ENCODE assay signal across 34 cellular contexts in genomic region chr6:36629792-36630191, GRCh38. TPM values are rescaled to one million over a fixed set of nuclear protein-coding genes. Genes with fewer than 3 reads are reported as not detected.
A peak's percentile ranks its signal among the peaks of the same experiment; 100 is the strongest.
DNase-seq lines count a peak whose midpoint lies in the region; ATAC-seq, FAIRE-seq and TF ChIP-seq lines count a peak whose summit lies in the region.
"Had no signal": no experiment of that assay in that cellular context is flagged by ENCODE, and none has a peak within 500 bp of the region (broad histone marks: within the 10 kb centered on the region; RNA-seq: fewer than 3 reads in every experiment).

No MANE protein-coding gene starts in this region.

- TF ChIP-seq CTCF in CD14-positive monocyte (IDR thresholded peaks at IDR 0.05) (no peak), GM12878 (IDR thresholded peaks at IDR 0.05 in 2 of 3, conservative IDR thresholded peaks at IDR 0.05 in 1 of 3; ENCODE audit: control insufficient read depth in 2 of 3, extremely low read depth in 1 of 3, insufficient read depth in 1 of 3, low read depth in 3 of 3, low read length in 3 of 3) (no peak), thoracic aorta (IDR thresholded peaks at IDR 0.05) (no peak)

- CTCF ChIA-PET in GM12878 (lab: Yijun Ruan, JAX), result interaction anchor here (1.1 to 3.7 kb wide), 4 partner anchors 13 to 129 kb away, joined by 3 to 27 read pairs (median 17); partner anchors contain the start of gene CDKN1A

- H3K4me3 ChIP-seq in GM12878, result no peak overlapping the region
- H3K4me3 ChIP-seq in mesenchymal stem cell (ENCODE audit: insufficient read depth in 1 of 2, low read depth in 1 of 2, low read length in 2 of 2), result no peak overlapping the region
- no peak overlapping the region for H3K4me3 ChIP-seq in thoracic aorta
- H3K4me3 ChIP-seq: cardiac muscle cell, K562, SJSA1, smooth muscle cell had no signal

- H3K27me3 ChIP-seq in GM12878 (replicated peaks in 1 of 2; ENCODE audit: control insufficient read depth in 2 of 2, insufficient read depth in 2 of 2, low read length in 1 of 2) (no peaks in the 10 kb centered on the region), mesenchymal stem cell (ENCODE audit: control insufficient read depth in 1 of 2, insufficient read depth in 1 of 2, low read length in 2 of 2) (no peaks in the 10 kb centered on the region), thoracic aorta (replicated peaks; ENCODE audit: insufficient read depth) (no peaks in the 10 kb centered on the region)
- H3K27me3 ChIP-seq: cardiac muscle cell, foreskin keratinocyte, SJSA1 had no signal

- no peak overlapping the region for H3K18ac ChIP-seq in mesenchymal stem cell (ENCODE audit: low read depth in 1 of 2, low read length in 2 of 2)

- H3K79me1 ChIP-seq in mesenchymal stem cell (replicated peaks; ENCODE audit: low read length, poor library complexity, severe bottlenecking), result peaks cover 4% of the 10 kb centered on the region

- H2AFZ ChIP-seq in GM12878 (ENCODE audit: control insufficient read depth, low read depth, low read length), result no peak overlapping the region
- H2AFZ ChIP-seq in mesenchymal stem cell (ENCODE audit: low read depth, low read length), result no peak overlapping the region

- intact Hi-C loops in CD14-positive monocyte (cut with micrococcal nuclease), result no loop called here
- intact Hi-C loops in GM12878 (cut with micrococcal nuclease; ENCODE audit: unreplicated experiment), result loop anchor here (2.0 to 10.0 kb wide), 2 partner anchors 21 to 225 kb away; no protein-coding TSS in a partner anchor

- ATAC-seq in GM12878 (no peak), thoracic aorta (ENCODE audit: insufficient number of reproducible peaks, low FRiP score, low read depth) (no peak), GM18517 (IDR thresholded peaks at IDR 0.05; ENCODE audit: unreplicated experiment) (no peak)
- ATAC-seq: foreskin keratinocyte, K562, WTC11 had no signal

- no peaks in the 10 kb centered on the region for H3K79me2 ChIP-seq in GM12878 (ENCODE audit: control insufficient read depth, insufficient read depth, low read length)

- no peak overlapping the region for H3K23ac ChIP-seq in mesenchymal stem cell (ENCODE audit: low read length in 2 of 2)

- H3K9me3 ChIP-seq in GM12878 (replicated peaks; ENCODE audit: control insufficient read depth, insufficient read depth, low read length), result no peaks in the 10 kb centered on the region
- H3K9me3 ChIP-seq in mesenchymal stem cell (ENCODE audit: control insufficient read depth, low read length), result no peaks in the 10 kb centered on the region
- no peaks in the 10 kb centered on the region for H3K9me3 ChIP-seq in thoracic aorta
- H3K9me3 ChIP-seq: SJSA1 had no signal

- no peak overlapping the region for H3K4ac ChIP-seq in mesenchymal stem cell (ENCODE audit: low read depth in 1 of 2, low read length in 2 of 2)

- H3K9ac ChIP-seq in GM12878 (ENCODE audit: control insufficient read depth, insufficient read depth, low read length), result no peak overlapping the region
- no peak overlapping the region for H3K9ac ChIP-seq in mesenchymal stem cell (ENCODE audit: low read length)

- SMC1A ChIA-PET in GM12878 (lab: Charles Lee; ENCODE audit: uncharacterized antibody, unreplicated experiment), result interaction anchor here (1.1 to 4.1 kb wide), 9 partner anchors 13 to 129 kb away, joined by 3 to 25 read pairs (median 11); no protein-coding TSS in a partner anchor

- DNase-seq in CD14-positive monocyte (ENCODE audit: low spot score) (no peak), GM12878 (ENCODE audit: low read depth, low spot score) (no peak), mesenchymal stem cell (no peak), thoracic aorta (ENCODE audit: low spot score) (no peak), AG08395 (ENCODE audit: low spot score) (no peak), COR-L47 (lab: John Stamatoyannopoulos, UW) (no peak)
- DNase-seq in stimulated activated CD4-positive, alpha-beta T cell treated with anti-CD3 and anti-CD28 coated beads, Interleukin-2, amount 100 ng/mL, for 48 hours, result no peak
- DNase-seq: activated CD4-positive, alpha-beta T cell treated with anti-CD3 and anti-CD28 coated beads, Interleukin-2, amount 50 U/mL, for 1 hour; activated gamma-delta T cell treated with Interleukin-2 at 50 U/mL for 16 hours; activated naive CD8-positive, alpha-beta T cell treated with anti-CD3 and anti-CD28 coated beads, Interleukin-2, amount 10 ng/mL, durations not matched to agents 7 days and 5 days; activated T-cell treated with anti-CD3 and anti-CD28 coated beads, Interleukin-2, amount 50 U/mL, for 1 hour; cortex of kidney; endodermal cell; foreskin keratinocyte; H7; mammary epithelial cell; NCI-H1092; NCI-H1694 treated with DMSO at 0.1 percent for 48 hours; NCI-H510A; nephron progenitor cell; retina; RPMI8226; substantia nigra; T1000 had no signal

- H3K36me3 Mint-ChIP-seq in CD14-positive monocyte, result peaks cover 0 to 2% of the 10 kb centered on the region in 2 donors
- H3K36me3 Mint-ChIP-seq: activated naive CD8-positive, alpha-beta T cell treated with anti-CD3 and anti-CD28 coated beads, Interleukin-2, amount 10 ng/mL, durations not matched to agents 7 days and 5 days; WTC11 had no signal

- H3K14ac ChIP-seq in mesenchymal stem cell (ENCODE audit: low read length in 2 of 2), result no peak overlapping the region

- H3K27ac ChIP-seq in GM12878 (ENCODE audit: control insufficient read depth, insufficient read depth) (peak overlapping the region; percentile 47), mesenchymal stem cell (ENCODE audit: low read length, poor library complexity, severe bottlenecking) (no peak overlapping the region), thoracic aorta (peak overlapping the region; percentile 74 to 89)
- H3K27ac ChIP-seq: cardiac muscle cell, foreskin keratinocyte, SJSA1 had no signal

- H2BK120ac ChIP-seq in mesenchymal stem cell (ENCODE audit: low read depth, low read length), result no peak overlapping the region

- H2BK5ac ChIP-seq in mesenchymal stem cell (ENCODE audit: low read depth, low read length, poor library complexity, severe bottlenecking), result no peak overlapping the region

- no peak overlapping the region for H4K8ac ChIP-seq in mesenchymal stem cell (ENCODE audit: low read length)

- H2BK15ac ChIP-seq in mesenchymal stem cell (ENCODE audit: low read depth, poor library complexity, severe bottlenecking), result no peak overlapping the region

- no peak overlapping the region for H3K4me3 Mint-ChIP-seq in CD14-positive monocyte
- H3K4me3 Mint-ChIP-seq: activated naive CD8-positive, alpha-beta T cell treated with anti-CD3 and anti-CD28 coated beads, Interleukin-2, amount 10 ng/mL, durations not matched to agents 7 days and 5 days; B cell; endodermal cell; nephron progenitor cell; WTC11 had no signal

- RAD21 ChIA-PET in GM12878 (lab: Charles Lee; ENCODE audit: unreplicated experiment), result interaction anchor here (0.9 to 2.6 kb wide), 6 partner anchors 13 to 50 kb away, joined by 3 to 24 read pairs (median 14); partner anchors contain the start of gene CDKN1A

- peak overlapping the region; percentile 26 for H2AK5ac ChIP-seq in mesenchymal stem cell (ENCODE audit: low read length, severe bottlenecking)

- H3K9me3 Mint-ChIP-seq in CD14-positive monocyte, result peaks cover 0 to 2% (median 0%) of the 10 kb centered on the region in 7 donors
- H3K9me3 Mint-ChIP-seq: activated naive CD8-positive, alpha-beta T cell treated with anti-CD3 and anti-CD28 coated beads, Interleukin-2, amount 10 ng/mL, durations not matched to agents 7 days and 5 days; endodermal cell; nephron progenitor cell; WTC11 had no signal

- no peak for FAIRE-seq in GM12878 (lab: Jason Lieb, UNC)
- FAIRE-seq: GM12891, HTR-8/SVneo, K562, urothelium cell line had no signal

- peaks cover 36% of the 10 kb centered on the region for H3K4me1 Mint-ChIP-seq in CD14-positive monocyte
- H3K4me1 Mint-ChIP-seq: endodermal cell had no signal

- H3K36me3 ChIP-seq in GM12878 (ENCODE audit: control insufficient read depth in 2 of 2, insufficient read depth in 2 of 2, low read length in 1 of 2) (no peaks in the 10 kb centered on the region), mesenchymal stem cell (ENCODE audit: control insufficient read depth in 1 of 2, insufficient read depth in 2 of 2, low read depth in 1 of 2, low read length in 2 of 2) (no peaks in the 10 kb centered on the region), thoracic aorta (no peaks in the 10 kb centered on the region)
- H3K36me3 ChIP-seq: cardiac muscle cell, SJSA1 had no signal

- no peak overlapping the region for H2BK12ac ChIP-seq in mesenchymal stem cell (ENCODE audit: low read length in 2 of 2)

- no peak for TF ChIP-seq EP300 in GM12878 (IDR thresholded peaks at IDR 0.05; ENCODE audit: borderline replicate concordance in 1 of 2, control insufficient read depth in 1 of 2, low read depth in 2 of 2, low read length in 2 of 2)

- H4K91ac ChIP-seq in mesenchymal stem cell (ENCODE audit: low read length), result no peak overlapping the region

- peaks cover 2 to 5% (median 3%) of the 10 kb centered on the region in 3 donors for H3K27me3 Mint-ChIP-seq in CD14-positive monocyte (ENCODE audit: low read depth in 3 of 3)
- H3K27me3 Mint-ChIP-seq: B cell had no signal

- BruUV-seq in GM12878 (replicated peaks; lab: Mats Ljungman, UMichigan), result no TSS peak

- 0 out of 2 replicates have a peak overlapping the region, but pooled peaks have one; percentile 1 for H3K4me2 ChIP-seq in GM12878 (ENCODE audit: control insufficient read depth, insufficient read depth)
- H3K4me2 ChIP-seq in mesenchymal stem cell (ENCODE audit: low read length, poor library complexity, severe bottlenecking), result no peak overlapping the region
- H3K4me2 ChIP-seq: smooth muscle cell had no signal

- H4K20me1 ChIP-seq in GM12878 (ENCODE audit: control insufficient read depth, insufficient read depth), result no peaks in the 10 kb centered on the region

- no peak for TF ChIP-seq RAD21 in GM12878 (IDR thresholded peaks at IDR 0.05; ENCODE audit: insufficient read depth, low read depth, low read length)

- POLR2A ChIA-PET in GM12878 (lab: Charles Lee), result interaction anchor here (0.6 to 3.4 kb wide), 8 partner anchors 11 to 1987 kb away, joined by 3 to 31 read pairs (median 7); partner anchors contain the start of gene CDKN1A

- H3K27ac Mint-ChIP-seq in CD14-positive monocyte, result peak overlapping the region; percentile 91 to 98 (median 96)
- H3K27ac Mint-ChIP-seq: endodermal cell had no signal

- H3K4me1 ChIP-seq in GM12878 (ENCODE audit: control insufficient read depth, insufficient read depth, low read length), result peaks cover 34% of the 10 kb centered on the region
- H3K4me1 ChIP-seq in mesenchymal stem cell (ENCODE audit: control insufficient read depth, insufficient read depth, low read depth, low read length), result peaks cover 29% of the 10 kb centered on the region
- H3K4me1 ChIP-seq in thoracic aorta (ENCODE audit: control insufficient read depth in 1 of 2, low read depth in 2 of 2), result peaks cover 40 to 58% of the 10 kb centered on the region in 2 donors

- in situ Hi-C loops in GM12878 (cut with MboI), result no loop called here

- TF ChIP-seq POLR2A in GM12878 (IDR thresholded peaks at IDR 0.05; ENCODE audit: low read depth, low read length), result no peak

- WGBS in GM12878 (ENCODE audit: insufficient coverage, insufficient replicate concordance, low lambda C conversion rate, missing lambda C conversion rate), result 70% methylated on average over 11 of the region's 11 CpGs
- 94% methylated on average over 10 of the region's 11 CpGs for WGBS in mesenchymal stem cell

RNA-seq across cellular contexts. Expression of gene SRSF3, which starts 35.6 kb away (rescaled TPM):
- polyA plus RNA-seq in CD14-positive monocyte, result 100 to 1,000 TPM; 297 to 341 TPM
- 206 and 241 TPM in 2 replicates for total RNA-seq in GM12878 (2013; cell fraction: nucleolus; rRNA removed)
- total RNA-seq in GM12878 (2014; rRNA removed), result 195 and 229 TPM in 2 replicates
- 240 and 256 TPM in 2 replicates for total RNA-seq in GM12878 (2014; rRNA removed; fragmentation: Illumina TruSeq; extraction: Trizol)
- 456 and 467 TPM in 2 replicates for total RNA-seq in GM12878 (2021)
- polyA plus RNA-seq in GM12878 (2011; ENCODE audit: low read depth), result 111 TPM
- 499 and 606 TPM in 2 replicates for polyA plus RNA-seq in GM12878 (2011; rRNA removed)
- 365 and 371 TPM in 2 replicates for polyA plus RNA-seq in GM12878 (2011; cell fraction: cytosol; rRNA removed)
- polyA plus RNA-seq in GM12878 (2011; cell fraction: nucleus; rRNA removed), result 363 and 479 TPM in 2 replicates
- 225 and 308 TPM in 2 replicates for polyA plus RNA-seq in GM12878 (2012)
- 314 and 338 TPM in 2 replicates for polyA plus RNA-seq in GM12878 (2014; fragmentation: Illumina TruSeq; extraction: Trizol)
- polyA plus RNA-seq in GM12878 (2014; fragmentation: Nextera tagmentation; extraction: Ambion mirVana), result 1,000 to 10,000 TPM in 1 of 2 experiments, 100 to 1,000 TPM in 1; 971 to 1,377 TPM
- polyA plus RNA-seq in GM12878 (2014; rRNA removed), result 482 and 486 TPM in 2 replicates
- polyA plus RNA-seq in GM12878 (2016; fragmentation: Nextera tagmentation; extraction: Ambion mirVana), result 100 to 1,000 TPM; 569 to 577 TPM
- 211 and 244 TPM in 2 replicates for polyA minus RNA-seq in GM12878 (2011; rRNA and poly(A)+ RNA removed)
- polyA minus RNA-seq in GM12878 (2011; cell fraction: cytosol; rRNA and poly(A)+ RNA removed), result 69.4 and 86.1 TPM in 2 replicates
- polyA minus RNA-seq in GM12878 (2011; cell fraction: nucleus; rRNA and poly(A)+ RNA removed), result 133 and 210 TPM in 2 replicates
- polyA plus RNA-seq in mesenchymal stem cell (2013, experiment 1 of 2), result 146 TPM
- 152 TPM for polyA plus RNA-seq in mesenchymal stem cell (2013, experiment 2 of 2)
- 100 to 1,000 TPM in 1 of 2 donors, 10 to 100 TPM in 1; 88.5 to 120 TPM for total RNA-seq in thoracic aorta

RNA-seq across cellular contexts. Expression of gene CDKN1A, which starts 48.7 kb away (rescaled TPM):
- polyA plus RNA-seq in CD14-positive monocyte (100 to 1,000 TPM; 117 to 144 TPM), GM12878 (2011; rRNA removed) (103 and 200 TPM in 2 replicates), GM12878 (2014; fragmentation: Illumina TruSeq; extraction: Trizol) (154 and 232 TPM in 2 replicates), GM12878 (2014; fragmentation: Nextera tagmentation; extraction: Ambion mirVana) (10 to 100 TPM; 25.2 to 48.4 TPM), GM12878 (2014; rRNA removed) (330 and 358 TPM in 2 replicates), GM12878 (2016; fragmentation: Nextera tagmentation; extraction: Ambion mirVana) (100 to 1,000 TPM; 604 to 637 TPM)
- 98.4 and 111 TPM in 2 replicates for total RNA-seq in GM12878 (2013; cell fraction: nucleolus; rRNA removed)
- total RNA-seq in GM12878 (2014; rRNA removed) (186 and 198 TPM in 2 replicates), GM12878 (2014; rRNA removed; fragmentation: Illumina TruSeq; extraction: Trizol) (139 and 144 TPM in 2 replicates), GM12878 (2021) (315 and 321 TPM in 2 replicates), thoracic aorta (100 to 1,000 TPM; 311 to 457 TPM)
- polyA plus RNA-seq in GM12878 (2011; ENCODE audit: low read depth), result 50.2 TPM
- 275 and 303 TPM in 2 replicates for polyA plus RNA-seq in GM12878 (2011; cell fraction: cytosol; rRNA removed)
- 252 and 284 TPM in 2 replicates for polyA plus RNA-seq in GM12878 (2011; cell fraction: nucleus; rRNA removed)
- polyA plus RNA-seq in GM12878 (2012), result 129 and 156 TPM in 2 replicates
- polyA minus RNA-seq in GM12878 (2011; rRNA and poly(A)+ RNA removed), result 81.2 and 140 TPM in 2 replicates
- 55.9 and 57.9 TPM in 2 replicates for polyA minus RNA-seq in GM12878 (2011; cell fraction: cytosol; rRNA and poly(A)+ RNA removed)
- 58.8 and 96.6 TPM in 2 replicates for polyA minus RNA-seq in GM12878 (2011; cell fraction: nucleus; rRNA and poly(A)+ RNA removed)
- 604 TPM for polyA plus RNA-seq in mesenchymal stem cell (2013, experiment 1 of 2)
- 615 TPM for polyA plus RNA-seq in mesenchymal stem cell (2013, experiment 2 of 2)
